1 cellular context compared by ENCODE assay signal in the genomic region with DNA sequence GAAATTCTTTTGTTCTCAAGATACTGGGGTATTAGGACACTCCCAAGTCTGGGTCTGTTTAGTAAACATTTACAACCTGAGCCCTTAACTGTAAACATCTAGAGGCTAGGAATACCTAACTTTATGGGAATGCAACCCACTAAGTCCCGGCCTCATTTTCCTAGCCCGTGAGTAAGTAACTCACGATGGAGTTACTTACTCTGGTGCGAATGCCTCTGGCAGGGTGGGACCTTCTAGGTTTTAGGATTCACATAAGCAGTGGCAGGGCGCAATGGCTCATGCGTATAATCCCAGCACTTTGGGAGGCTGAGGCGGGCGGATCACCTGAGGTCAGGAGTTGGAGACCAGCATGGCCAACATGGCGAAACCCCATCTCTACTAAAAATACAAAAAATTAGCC. TPM values are rescaled to one million over a fixed set of nuclear protein-coding genes. Genes with fewer than 3 reads are reported as not detected.
"Had no signal": no experiment of that assay in that cellular context is flagged by ENCODE, and none has a peak within 500 bp of the region (broad histone marks: within the 10 kb centered on the region; RNA-seq: fewer than 3 reads in every experiment).

No MANE protein-coding gene starts in this region.

RNA-seq across cellular contexts. Expression of a gene that starts 50.8 kb away (rescaled TPM):
- total RNA-seq: HFFc6 had no signal
